Comparison of ENCODE assay signal across 27 cellular contexts in the genomic region with DNA sequence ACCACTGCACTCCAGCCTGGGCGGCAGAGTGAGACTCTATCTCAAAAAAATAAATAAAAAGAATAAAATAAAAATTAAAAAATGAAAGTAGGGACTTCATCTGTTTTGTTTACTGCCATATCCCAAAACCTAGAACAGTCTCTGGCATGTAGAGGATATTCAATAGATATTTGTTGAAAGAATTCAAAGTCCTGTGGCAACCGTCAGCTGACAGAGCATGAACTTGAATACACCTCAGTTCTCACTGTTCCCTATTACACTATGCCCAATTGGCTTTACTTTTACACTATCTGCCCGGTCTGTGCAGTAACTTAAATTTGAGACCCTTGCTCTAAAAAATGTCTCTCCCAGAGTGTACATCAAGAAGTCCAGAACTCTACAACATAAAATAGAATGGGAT. TPM values are rescaled to one million over a fixed set of nuclear protein-coding genes. Genes with fewer than 3 reads are reported as not detected.
DNase-seq lines count a peak whose midpoint lies in the region; ATAC-seq, FAIRE-seq and TF ChIP-seq lines count a peak whose summit lies in the region.
"Had no signal": no experiment of that assay in that cellular context is flagged by ENCODE, and none has a peak within 500 bp of the region (broad histone marks: within the 10 kb centered on the region; RNA-seq: fewer than 3 reads in every experiment).

No MANE protein-coding gene starts in this region.

- POLR2A ChIA-PET in HepG2 (lab: Yijun Ruan, JAX), result no interaction called here

- TF ChIP-seq CTCF in HepG2 (CRISPR knock-in tag; IDR thresholded peaks at IDR 0.05), result no peak
- no peak for TF ChIP-seq CTCF in right lobe of liver (IDR thresholded peaks at IDR 0.05)
- no peak for TF ChIP-seq CTCF in prostate gland (IDR thresholded peaks at IDR 0.05)

- WGBS in HepG2 (ENCODE audit: low lambda C conversion rate), result 38% methylated on average over 3 of the region's 3 CpGs
- 45% methylated on average over 3 of the region's 3 CpGs for WGBS in right lobe of liver (ENCODE audit: insufficient coverage, low coverage, low lambda C conversion rate, missing lambda C conversion rate)
- 95% methylated on average over 3 of the region's 3 CpGs for WGBS in prostate gland

- TF ChIP-seq RAD21 in HepG2 (CRISPR knock-in tag; IDR thresholded peaks at IDR 0.05), result no peak

- no peaks in the 10 kb centered on the region for H3K27me3 ChIP-seq in HepG2 (ENCODE audit: control insufficient read depth in 1 of 2, insufficient read depth in 2 of 2, low read length in 2 of 2)
- H3K27me3 ChIP-seq in right lobe of liver, result no peaks in the 10 kb centered on the region
- no peaks in the 10 kb centered on the region for H3K27me3 ChIP-seq in prostate gland (replicated peaks; ENCODE audit: insufficient read depth)
- H3K27me3 ChIP-seq: BLaER1 had no signal

- H3K9me3 ChIP-seq in HepG2 (ENCODE audit: low read length) (no peaks in the 10 kb centered on the region), right lobe of liver (no peaks in the 10 kb centered on the region), prostate gland (no peaks in the 10 kb centered on the region)
- H3K9me3 ChIP-seq: BE2C, BLaER1 had no signal

- BruUV-seq in HepG2 (replicated peaks; lab: Mats Ljungman, UMichigan), result no TSS peak

- no peak for FAIRE-seq in HepG2 (lab: Jason Lieb, UNC)
- FAIRE-seq: A204.1, G401.6, GM12891, GM19239 had no signal

- H3K4me2 ChIP-seq in HepG2 (ENCODE audit: low read depth, low read length), result peak overlapping the region; percentile 31
- H3K4me2 ChIP-seq: BLaER1 had no signal

- H3K4me1 ChIP-seq in HepG2 (ENCODE audit: insufficient read depth, low read length) (peaks cover 9% of the 10 kb centered on the region), right lobe of liver (peaks cover 0 to 31% (median 10%) of the 10 kb centered on the region in 4 donors), prostate gland (replicated peaks) (no peaks in the 10 kb centered on the region)
- H3K4me1 ChIP-seq: BE2C, BLaER1 had no signal

- ATAC-seq in left colon (peak; percentile 51), HepG2 (peak; percentile 64), right lobe of liver (peak; percentile 85 to 90 (median 86)), GM21576 (IDR thresholded peaks at IDR 0.05; ENCODE audit: unreplicated experiment) (no peak)

- TF ChIP-seq EP300 in HepG2 (IDR thresholded peaks at IDR 0.05; ENCODE audit: low read depth in 2 of 2, low read length in 2 of 2) (no peak), HepG2 (CRISPR knock-in tag; IDR thresholded peaks at IDR 0.05; ENCODE audit: borderline replicate concordance) (no peak)

- in situ Hi-C loops in HepG2 (cut with HindIII; ENCODE audit: extremely low pct_ligation_motif_present, low pct_unique_long_range_greater_than_20kb) (no loop called here), G401 (cut with HindIII; ENCODE audit: low sequenced_read_pairs) (no loop called here)

- H3K9ac ChIP-seq in HepG2 (ENCODE audit: insufficient read depth, low read depth, low read length), result no peak overlapping the region
- H3K9ac ChIP-seq: BLaER1 had no signal

- H3K27ac ChIP-seq in HepG2 (ENCODE audit: extremely low read length, insufficient read depth, low read length) (no peak overlapping the region), right lobe of liver (peak overlapping the region in 2 of 3 donors; percentile 64 to 80), prostate gland (no peak overlapping the region)
- H3K27ac ChIP-seq: BLaER1 had no signal

- no peak overlapping the region for H2AFZ ChIP-seq in HepG2 (ENCODE audit: low read length)

- no peaks in the 10 kb centered on the region for H3K36me3 ChIP-seq in HepG2 (replicated peaks in 1 of 2; ENCODE audit: control insufficient read depth in 1 of 2, insufficient read depth in 2 of 2, low read length in 2 of 2)
- H3K36me3 ChIP-seq in right lobe of liver, result no peaks in the 10 kb centered on the region
- no peaks in the 10 kb centered on the region for H3K36me3 ChIP-seq in prostate gland
- H3K36me3 ChIP-seq: BE2C, BLaER1 had no signal

- no peak overlapping the region for H3K4me3 ChIP-seq in HepG2 (replicated peaks in 1 of 3; ENCODE audit: insufficient read depth in 1 of 3, low read depth in 2 of 3, low read length in 3 of 3)
- no peak overlapping the region for H3K4me3 ChIP-seq in right lobe of liver
- H3K4me3 ChIP-seq in prostate gland, result no peak overlapping the region
- H3K4me3 ChIP-seq: BLaER1 had no signal

- intact Hi-C loops in left colon (cut with DNase I, micrococcal nuclease) (no loop called here), HepG2 (cut with micrococcal nuclease; ENCODE audit: unreplicated experiment) (no loop called here), right lobe of liver (cut with DNase I) (no loop called here), prostate gland (cut with DNase I) (no loop called here)

- CTCF ChIA-PET in HepG2 (lab: Yijun Ruan, JAX; ENCODE audit: low intra/inter-chr PET ratio, low total read pairs), result no interaction called here

- TF ChIP-seq POLR2A in HepG2 (IDR thresholded peaks at IDR 0.05; ENCODE audit: insufficient read depth in 1 of 2, low read depth in 2 of 2, low read length in 2 of 2), result no peak
- TF ChIP-seq POLR2A in right lobe of liver (IDR thresholded peaks at IDR 0.05), result no peak
- TF ChIP-seq POLR2A in prostate gland (IDR thresholded peaks at IDR 0.05), result no peak

- DNase-seq in left colon, result no peak
- DNase-seq in HepG2 (ENCODE audit: low spot score), result peak; percentile 39
- peak in 1 of 3 donors; percentile 72 for DNase-seq in right lobe of liver
- DNase-seq in G401 (ENCODE audit: low spot score), result no peak
- DNase-seq in prostate gland (ENCODE audit: low spot score), result no peak
- no peak for DNase-seq in cerebellar nuclear complex (lab: John Stamatoyannopoulos, UW)
- DNase-seq: 8988T; ACHN; BE2C; C1 segment of cervical spinal cord; CD4-positive, alpha-beta memory T cell; CD4-positive, CD25-positive, alpha-beta regulatory T cell; CD8-positive, alpha-beta memory T cell; COR-L47; DMS 273 treated with DMSO at 0.1 percent for 48 hours; DMS153; DMS53; DMS79; DND-41; EL; GF-D8 had no signal

- H3K79me2 ChIP-seq in HepG2 (ENCODE audit: insufficient read depth, low read length), result no peaks in the 10 kb centered on the region

- no peaks in the 10 kb centered on the region for H4K20me1 ChIP-seq in HepG2 (ENCODE audit: insufficient read depth, low read length)
- H4K20me1 ChIP-seq: BLaER1 had no signal

TF ChIP-seq in HepG2, 621 proteins besides CTCF, POLR2A, EP300 and RAD21 (continues in another document):
- TF ChIP-seq, protein P1, sequence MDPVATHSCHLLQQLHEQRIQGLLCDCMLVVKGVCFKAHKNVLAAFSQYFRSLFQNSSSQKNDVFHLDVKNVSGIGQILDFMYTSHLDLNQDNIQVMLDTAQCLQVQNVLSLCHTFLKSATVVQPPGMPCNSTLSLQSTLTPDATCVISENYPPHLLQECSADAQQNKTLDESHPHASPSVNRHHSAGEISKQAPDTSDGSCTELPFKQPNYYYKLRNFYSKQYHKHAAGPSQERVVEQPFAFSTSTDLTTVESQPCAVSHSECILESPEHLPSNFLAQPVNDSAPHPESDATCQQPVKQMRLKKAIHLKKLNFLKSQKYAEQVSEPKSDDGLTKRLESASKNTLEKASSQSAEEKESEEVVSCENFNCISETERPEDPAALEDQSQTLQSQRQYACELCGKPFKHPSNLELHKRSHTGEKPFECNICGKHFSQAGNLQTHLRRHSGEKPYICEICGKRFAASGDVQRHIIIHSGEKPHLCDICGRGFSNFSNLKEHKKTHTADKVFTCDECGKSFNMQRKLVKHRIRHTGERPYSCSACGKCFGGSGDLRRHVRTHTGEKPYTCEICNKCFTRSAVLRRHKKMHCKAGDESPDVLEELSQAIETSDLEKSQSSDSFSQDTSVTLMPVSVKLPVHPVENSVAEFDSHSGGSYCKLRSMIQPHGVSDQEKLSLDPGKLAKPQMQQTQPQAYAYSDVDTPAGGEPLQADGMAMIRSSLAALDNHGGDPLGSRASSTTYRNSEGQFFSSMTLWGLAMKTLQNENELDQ (CRISPR knock-in tag; IDR thresholded peaks at IDR 0.05; ENCODE audit: borderline replicate concordance), result no peak

RNA-seq across cellular contexts. Expression of a gene that starts 46.2 kb away (rescaled TPM):
- total RNA-seq in left colon (100 to 1,000 TPM; 680 to 788 TPM), HepG2 (2016; rRNA removed; fragmentation: Illumina TruSeq; extraction: Trizol) (309 and 409 TPM in 2 replicates), right lobe of liver (100 to 1,000 TPM; 213 to 552 (median 407) TPM), prostate gland (100 to 1,000 TPM; 302 to 369 TPM)
- 101 and 108 TPM in 2 replicates for total RNA-seq in HepG2 (2016; cell fraction: cytosol; rRNA removed; fragmentation: Illumina TruSeq; extraction: Trizol; ENCODE audit: low read depth)
- total RNA-seq in HepG2 (2016; cell fraction: insoluble cytoplasmic fraction; rRNA removed; fragmentation: Illumina TruSeq; extraction: Trizol), result 290 and 420 TPM in 2 replicates
- total RNA-seq in HepG2 (2016; cell fraction: membrane; rRNA removed; fragmentation: Illumina TruSeq; extraction: Trizol), result 163 and 164 TPM in 2 replicates
- total RNA-seq in HepG2 (2016; cell fraction: nucleus; rRNA removed; fragmentation: Illumina TruSeq; extraction: Trizol), result 158 and 162 TPM in 2 replicates
- polyA plus RNA-seq in HepG2 (2011; rRNA removed), result 182 and 224 TPM in 2 replicates
- 148 and 182 TPM in 2 replicates for polyA plus RNA-seq in HepG2 (2011; cell fraction: cytosol; rRNA removed)
- polyA plus RNA-seq in HepG2 (2011; cell fraction: nucleus; rRNA removed), result 77.5 and 98.5 TPM in 2 replicates
- 214 and 298 TPM in 2 replicates for polyA plus RNA-seq in HepG2 (2012)
- 220 and 232 TPM in 2 replicates for polyA plus RNA-seq in HepG2 (2016; cell fraction: cytosol; fragmentation: Illumina TruSeq; extraction: Trizol; ENCODE audit: low read depth)
- polyA plus RNA-seq in HepG2 (2016; cell fraction: insoluble cytoplasmic fraction; fragmentation: Illumina TruSeq; extraction: Trizol; ENCODE audit: low read depth), result 592 and 617 TPM in 2 replicates
- polyA plus RNA-seq in HepG2 (2016; cell fraction: membrane; fragmentation: Illumina TruSeq; extraction: Trizol; ENCODE audit: low read depth), result 227 and 237 TPM in 2 replicates
- polyA plus RNA-seq in HepG2 (2016; cell fraction: nucleus; fragmentation: Illumina TruSeq; extraction: Trizol; ENCODE audit: insufficient read depth, low read depth), result 302 and 311 TPM in 2 replicates
- 405 and 1,001 TPM in 2 replicates for polyA minus RNA-seq in HepG2 (2011; rRNA and poly(A)+ RNA removed; ENCODE audit: low replicate concordance)
- 141 and 192 TPM in 2 replicates for polyA minus RNA-seq in HepG2 (2011; cell fraction: cytosol; rRNA and poly(A)+ RNA removed)
- polyA minus RNA-seq in HepG2 (2011; cell fraction: nucleus; rRNA and poly(A)+ RNA removed), result 97.6 and 120 TPM in 2 replicates
- total RNA-seq in G401 (2014; rRNA removed; shearing (Covaris generic)), result 273 and 329 TPM in 2 replicates

Comparison
In these comparisons a context has a peak if more than half of its experiments do, and no peak if none do; other contexts are left out.
1. H3K27ac ChIP-seq: peak in right lobe of liver (2 of 3); none in HepG2 (single experiment) and prostate gland (0 of 2).